12 cellular contexts compared by ENCODE assay signal in the genomic region with DNA sequence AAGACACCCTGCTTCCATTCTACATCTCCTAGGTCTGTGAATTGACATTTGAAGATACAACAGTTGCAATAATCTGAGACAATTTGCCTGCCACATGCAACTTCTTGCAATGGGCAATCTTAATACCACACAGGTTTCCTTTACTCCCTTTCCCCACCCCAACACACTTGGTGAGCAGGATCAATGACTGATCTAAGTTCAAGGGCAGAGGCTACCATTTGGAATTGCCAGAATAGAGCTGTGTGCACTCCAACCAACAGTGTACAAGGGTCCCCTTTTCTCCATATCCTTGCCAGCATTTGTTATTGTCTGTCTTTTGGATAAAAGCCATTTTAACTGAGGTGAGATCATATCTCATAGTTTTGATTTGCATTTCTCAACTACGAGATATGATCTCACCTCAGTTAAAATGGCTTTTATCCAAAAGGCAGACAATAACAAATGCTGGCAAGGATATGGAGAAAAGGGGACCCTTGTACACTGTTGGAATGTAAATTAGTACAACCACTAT. TPM values are rescaled to one million over a fixed set of nuclear protein-coding genes. Genes with fewer than 3 reads are reported as not detected.
A peak's percentile ranks its signal among the peaks of the same experiment; 100 is the strongest.
DNase-seq lines count a peak whose midpoint lies in the region; ATAC-seq and TF ChIP-seq lines count a peak whose summit lies in the region.
"Had no signal": no experiment of that assay in that cellular context is flagged by ENCODE, and none has a peak within 500 bp of the region (broad histone marks: within the 10 kb centered on the region; RNA-seq: fewer than 3 reads in every experiment).

No MANE protein-coding gene starts in this region.

- no peak overlapping the region for H3K4me2 ChIP-seq in parathyroid adenoma (ENCODE audit: low read length)

- ATAC-seq in left ventricle myocardium superior: no peak
- ATAC-seq in HG03039 (IDR thresholded peaks at IDR 0.05; ENCODE audit: unreplicated experiment): no peak
- ATAC-seq in GM19351 (IDR thresholded peaks at IDR 0.05; ENCODE audit: unreplicated experiment): no peak

- H3K79me2 ChIP-seq in parathyroid adenoma: no peaks in the 10 kb centered on the region

- TF ChIP-seq EP300 in esophagus muscularis mucosa (IDR thresholded peaks at IDR 0.05): no peak

- peak overlapping the region; percentile 81 to 96 for H3K27ac ChIP-seq in right atrium auricular region
- H3K27ac ChIP-seq in esophagus muscularis mucosa (replicated peaks in 1 of 4): peak overlapping the region; percentile 26 to 88 (median 84)
- peak overlapping the region; percentile 82 for H3K27ac ChIP-seq in parathyroid adenoma
- peak overlapping the region; percentile 90 to 96 for H3K27ac ChIP-seq in uterus
- H3K27ac ChIP-seq: SK-N-MC had no signal

- H3K4me1 ChIP-seq in right atrium auricular region: peaks cover 0 to 45% of the 10 kb centered on the region in 2 donors
- H3K4me1 ChIP-seq in esophagus muscularis mucosa: peaks cover 37 to 45% (median 40%) of the 10 kb centered on the region in 4 donors
- H3K4me1 ChIP-seq in parathyroid adenoma: no peaks in the 10 kb centered on the region
- peaks cover 7 to 10% of the 10 kb centered on the region in 2 donors for H3K4me1 ChIP-seq in uterus

- intact Hi-C loops in left ventricle myocardium superior (cut with micrococcal nuclease) (no loop called here), esophagus muscularis mucosa (cut with DNase I) (no loop called here), uterus (cut with DNase I; ENCODE audit: low total_unique reads) (no loop called here)

- H3K27me3 ChIP-seq in right atrium auricular region: no peaks in the 10 kb centered on the region
- peaks cover 0 to 18% (median 0%) of the 10 kb centered on the region in 4 donors for H3K27me3 ChIP-seq in esophagus muscularis mucosa
- H3K27me3 ChIP-seq in parathyroid adenoma (ENCODE audit: control insufficient read depth, insufficient read depth, low read length): no peaks in the 10 kb centered on the region
- no peaks in the 10 kb centered on the region for H3K27me3 ChIP-seq in uterus

- 50% methylated on average over 1 of the region's 1 CpG for WGBS in esophagus muscularis mucosa

- H3K36me3 ChIP-seq in right atrium auricular region (peaks cover 5% of the 10 kb centered on the region), esophagus muscularis mucosa (peaks cover 0 to 3% (median under 1%) of the 10 kb centered on the region in 4 donors), parathyroid adenoma (ENCODE audit: control insufficient read depth, insufficient read depth, low read length) (no peaks in the 10 kb centered on the region), uterus (no peaks in the 10 kb centered on the region)

- no peak overlapping the region for H3K9ac ChIP-seq in parathyroid adenoma

- no peak for TF ChIP-seq POLR2A in esophagus muscularis mucosa (IDR thresholded peaks at IDR 0.05; ENCODE audit: low read depth)
- no peak for TF ChIP-seq POLR2A in uterus (IDR thresholded peaks at IDR 0.05)

- H2AFZ ChIP-seq in parathyroid adenoma: no peak overlapping the region

- no peak for DNase-seq in right atrium auricular region (ENCODE audit: low spot score)
- DNase-seq in left ventricle myocardium superior: no peak
- peak; percentile 47 for DNase-seq in esophagus muscularis mucosa (ENCODE audit: extremely low spot score)
- no peak for DNase-seq in uterus
- no peak for DNase-seq in stimulated activated CD4-positive, alpha-beta T cell treated with anti-CD3 and anti-CD28 coated beads, Interleukin-15, amount 100 ng/mL, for 24 hours
- DNase-seq: activated B cell treated with CpG ODN at 0.5 μM for 24 hours, endodermal cell, NCI-H187 treated with DMSO at 0.1 percent for 48 hours had no signal

- TF ChIP-seq CTCF in right atrium auricular region (IDR thresholded peaks at IDR 0.05) (no peak), esophagus muscularis mucosa (IDR thresholded peaks at IDR 0.05) (no peak), parathyroid adenoma (IDR thresholded peaks at IDR 0.05) (no peak), uterus (IDR thresholded peaks at IDR 0.05) (no peak)

- H3K4me3 ChIP-seq in right atrium auricular region (no peak overlapping the region), esophagus muscularis mucosa (no peak overlapping the region), parathyroid adenoma (ENCODE audit: low read depth, low read length) (no peak overlapping the region), uterus (no peak overlapping the region)
- H3K4me3 ChIP-seq: SK-N-MC had no signal

- H3K9me3 ChIP-seq in right atrium auricular region (no peaks in the 10 kb centered on the region), esophagus muscularis mucosa (no peaks in the 10 kb centered on the region), parathyroid adenoma (ENCODE audit: control insufficient read depth, low read length) (no peaks in the 10 kb centered on the region), uterus (no peaks in the 10 kb centered on the region)

RNA-seq across cellular contexts. Expression of a gene that starts 2.9 kb away (rescaled TPM):
- total RNA-seq in right atrium auricular region (100 to 1,000 TPM in 1 of 2 donors, 10 to 100 TPM in 1; 83.7 to 240 TPM), left ventricle myocardium superior (26.4 TPM), esophagus muscularis mucosa (100 to 1,000 TPM in 3 of 4 donors, 10 to 100 TPM in 1; 88.9 to 599 (median 293) TPM), uterus (100 to 1,000 TPM in 2 of 4 donors, 10 to 100 TPM in 1, 1 to 10 TPM in 1; 4.6 to 362 (median 116) TPM)
- total RNA-seq: activated B cell treated with CpG ODN at 0.5 μM for 24 hours, endodermal cell had no signal
